ENCODE assay signal across 10 cellular contexts in genomic region chr6:11251553-11252358, GRCh38. TPM values are rescaled to one million over a fixed set of nuclear protein-coding genes. Genes with fewer than 3 reads are reported as not detected.
DNase-seq lines count a peak whose midpoint lies in the region; ATAC-seq and TF ChIP-seq lines count a peak whose summit lies in the region.
"Had no signal": no experiment of that assay in that cellular context is flagged by ENCODE, and none has a peak within 500 bp of the region (broad histone marks: within the 10 kb centered on the region; RNA-seq: fewer than 3 reads in every experiment).

No MANE protein-coding gene starts in this region.

- H3K27ac ChIP-seq in SJCRH30: peak overlapping the region; percentile 37; the same call in 1 of the 2 replicates
- peak overlapping the region; percentile 40 to 84 (median 70) for H3K27ac ChIP-seq in esophagus squamous epithelium
- peak overlapping the region; percentile 59 for H3K27ac ChIP-seq in upper lobe of right lung
- H3K27ac ChIP-seq: neutrophil had no signal

- H3K4me3 ChIP-seq in SJCRH30: peak overlapping the region; percentile 13; the same call in 1 of the 2 replicates
- peak overlapping the region in 1 of 4 donors; percentile 5 for H3K4me3 ChIP-seq in esophagus squamous epithelium
- H3K4me3 ChIP-seq in upper lobe of right lung: no peak overlapping the region

- TF ChIP-seq CTCF in esophagus squamous epithelium (IDR thresholded peaks at IDR 0.05): no peak
- no peak for TF ChIP-seq CTCF in upper lobe of right lung (IDR thresholded peaks at IDR 0.05)

- 32 to 43% methylated on average over 5 to 6 of the region's 7 CpGs for WGBS in esophagus squamous epithelium, 2 donors

- intact Hi-C loops in esophagus squamous epithelium (cut with DNase I) (no loop called here), upper lobe of right lung (cut with DNase I) (no loop called here)

- no peak for TF ChIP-seq POLR2A in esophagus squamous epithelium (IDR thresholded peaks at IDR 0.05)

- H3K36me3 ChIP-seq in SJCRH30: no peaks in the 10 kb centered on the region
- no peaks in the 10 kb centered on the region for H3K36me3 ChIP-seq in esophagus squamous epithelium
- H3K36me3 ChIP-seq in upper lobe of right lung: no peaks in the 10 kb centered on the region

- H3K4me1 ChIP-seq in SJCRH30: peaks cover 8% of the 10 kb centered on the region
- peaks cover 0 to 21% (median 17%) of the 10 kb centered on the region in 3 donors for H3K4me1 ChIP-seq in esophagus squamous epithelium
- peaks cover 25% of the 10 kb centered on the region for H3K4me1 ChIP-seq in upper lobe of right lung

- H3K9me3 ChIP-seq in SJCRH30 (replicated peaks): no peaks in the 10 kb centered on the region
- peaks cover 0 to 4% (median 0%) of the 10 kb centered on the region in 3 donors for H3K9me3 ChIP-seq in esophagus squamous epithelium
- H3K9me3 ChIP-seq in upper lobe of right lung: no peaks in the 10 kb centered on the region
- H3K9me3 ChIP-seq: neutrophil had no signal

- ATAC-seq in upper lobe of right lung: peak; percentile 69
- ATAC-seq: activated T-helper 17 cell treated with anti-CD3 and anti-CD28 coated beads, Interleukin-2, amount 50 U/mL, for 72 hours had no signal

- no peaks in the 10 kb centered on the region for H3K27me3 ChIP-seq in SJCRH30
- H3K27me3 ChIP-seq in esophagus squamous epithelium: no peaks in the 10 kb centered on the region
- no peaks in the 10 kb centered on the region for H3K27me3 ChIP-seq in upper lobe of right lung
- H3K27me3 ChIP-seq: neutrophil had no signal

- DNase-seq in SJCRH30 (peak; percentile 58 to 76), esophagus squamous epithelium (lab: John Stamatoyannopoulos, UW) (no peak), myocyte (ENCODE audit: low read depth) (peak; percentile 75), upper lobe of right lung (no peak), NCI-H1694 treated with DMSO at 0.1 percent for 48 hours (lab: John Stamatoyannopoulos, UW) (no peak), NCI-H1092 (lab: John Stamatoyannopoulos, UW) (no peak), activated gamma-delta T cell treated with Interleukin-2 at 50 U/mL for 16 hours (no peak)
- DNase-seq: NCI-H146 had no signal

RNA-seq across cellular contexts. Expression of gene NEDD9, which starts 19.3 kb away (rescaled TPM):
- 0.42 and 0.71 TPM in 2 replicates for total RNA-seq in SJCRH30 (2014; rRNA removed; shearing (Covaris generic))
- total RNA-seq in esophagus squamous epithelium (10 to 100 TPM in 2 of 4 donors, 1 to 10 TPM in 2; 7.7 to 14.9 (median 10.9) TPM), myocyte (3.4 and 4.5 TPM in 2 replicates), upper lobe of right lung (194 TPM)
- 15.1 TPM for polyA plus RNA-seq in myocyte (2012)

Comparison
In these comparisons a context has a peak if more than half of its experiments do, and no peak if none do; other contexts are left out.
1. DNase-seq: peak in SJCRH30 (2 of 2) and myocyte (single experiment); none in esophagus squamous epithelium (single experiment), upper lobe of right lung (single experiment), NCI-H1694 treated with DMSO at 0.1 percent for 48 hours (single experiment), NCI-H1092 (single experiment) and activated gamma-delta T cell treated with Interleukin-2 at 50 U/mL for 16 hours (single experiment).
2. RNA of gene NEDD9, which starts 19.3 kb away (total RNA-seq): 194 TPM in upper lobe of right lung (single experiment); 7.7 to 14.9 TPM in esophagus squamous epithelium, 3.4 to 4.5 TPM in myocyte and 0.42 to 0.71 TPM in SJCRH30; every median in the first group is over 10 times any median in the second.
3. Peak in every context shown above with its lines, with median percentiles within 50 percentile points of each other: H3K27ac ChIP-seq.